23 cellular contexts compared by ENCODE assay signal in genomic region chr12:89827592-89827991, GRCh38.
DNase-seq lines count a peak whose midpoint lies in the region; ATAC-seq and TF ChIP-seq lines count a peak whose summit lies in the region.
"Had no signal": no experiment of that assay in that cellular context is flagged by ENCODE, and none has a peak within 500 bp of the region (broad histone marks: within the 10 kb centered on the region; RNA-seq: fewer than 3 reads in every experiment).

No MANE protein-coding gene starts in this region.

- peaks cover 3% of the 10 kb centered on the region for H3K27me3 Mint-ChIP-seq in nephron progenitor cell (ENCODE audit: low read depth, poor library complexity)
- H3K27me3 Mint-ChIP-seq: brain; CD4-positive, alpha-beta memory T cell had no signal

- H3K4me1 Mint-ChIP-seq in nephron progenitor cell: peaks cover 26% of the 10 kb centered on the region

- peaks cover under 1% of the 10 kb centered on the region for H3K9me3 Mint-ChIP-seq in nephron progenitor cell
- H3K9me3 Mint-ChIP-seq: brain; CD4-positive, alpha-beta memory T cell; H9 had no signal

- ATAC-seq in HG03354 (IDR thresholded peaks at IDR 0.05; ENCODE audit: poor library complexity, severe bottlenecking, unreplicated experiment): no peak
- ATAC-seq: left lung had no signal

- H3K4me3 ChIP-seq in SJCRH30: no peak overlapping the region
- H3K4me3 ChIP-seq: left lung, prostate gland had no signal

- no peaks in the 10 kb centered on the region for H3K36me3 Mint-ChIP-seq in nephron progenitor cell (ENCODE audit: low read depth)
- H3K36me3 Mint-ChIP-seq: brain; CD4-positive, alpha-beta memory T cell had no signal

- H3K4me3 Mint-ChIP-seq in nephron progenitor cell: no peak overlapping the region
- H3K4me3 Mint-ChIP-seq: brain; CD4-positive, alpha-beta memory T cell; H9; neural crest cell had no signal

- no peaks in the 10 kb centered on the region for H3K27me3 ChIP-seq in SJCRH30
- H3K27me3 ChIP-seq: left lung had no signal

- peaks cover 61% of the 10 kb centered on the region for H3K4me1 ChIP-seq in SJCRH30
- H3K4me1 ChIP-seq: left lung, prostate gland had no signal

- no peak for TF ChIP-seq CTCF in nephron progenitor cell (IDR thresholded peaks at IDR 0.05)

- peak overlapping the region; percentile 61 for H3K27ac ChIP-seq in SJCRH30
- H3K27ac ChIP-seq: left lung, prostate gland, VCaP had no signal

- H3K36me3 ChIP-seq in SJCRH30: no peaks in the 10 kb centered on the region; the same call in 1 of the 2 replicates
- H3K36me3 ChIP-seq: left lung, prostate gland had no signal

- peak overlapping the region; percentile 21 for H3K27ac Mint-ChIP-seq in nephron progenitor cell
- H3K27ac Mint-ChIP-seq: H9 had no signal

- no peaks in the 10 kb centered on the region; the same call in 1 of the 2 replicates for H3K9me3 ChIP-seq in SJCRH30 (replicated peaks)
- H3K9me3 ChIP-seq: left lung, prostate gland had no signal

- peak; percentile 13 for DNase-seq in Daoy (ENCODE audit: low read depth)
- DNase-seq in NCI-H2227 (lab: John Stamatoyannopoulos, UW; ENCODE audit: unreplicated experiment): peak; percentile 84
- peak; percentile 69 to 78 for DNase-seq in SJCRH30
- DNase-seq in nephron progenitor cell: no peak
- no peak for DNase-seq in stimulated activated CD4-positive, alpha-beta T cell treated with anti-CD3 and anti-CD28 coated beads, Interleukin-2, amount 100 ng/mL, for 24 hours
- DNase-seq in NCI-H2107 (lab: John Stamatoyannopoulos, UW): no peak
- DNase-seq in DMS79 (lab: John Stamatoyannopoulos, UW): no peak
- DNase-seq: activated CD8-positive, alpha-beta memory T cell treated with anti-CD3 and anti-CD28 coated beads, Interleukin-2, amount 50 U/mL, for 4 hours; CD4-positive, alpha-beta memory T cell; EL; glutamatergic neuron; H9; left lung; NCI-H1436 treated with DMSO at 0.1 percent for 48 hours; Right ventricle myocardium superior; stimulated activated CD4-positive, alpha-beta T cell treated with anti-CD3 and anti-CD28 coated beads, Interleukin-2, amount 100 ng/mL, for 48 hours; stimulated activated naive CD4-positive, alpha-beta T cell treated with Interleukin-2 at 50 U/mL for 16 hours; T-helper 1 cell had no signal

Comparison
In these comparisons a context has a peak if more than half of its experiments do, and no peak if none do; other contexts are left out.
1. DNase-seq: peak in Daoy (single experiment), NCI-H2227 (single experiment) and SJCRH30 (2 of 2); none in nephron progenitor cell (single experiment), stimulated activated CD4-positive, alpha-beta T cell treated with anti-CD3 and anti-CD28 coated beads, Interleukin-2, amount 100 ng/mL, for 24 hours (0 of 2), NCI-H2107 (single experiment) and DMS79 (single experiment).